Comparison of ENCODE assay signal across 8 cellular contexts in the genomic region with DNA sequence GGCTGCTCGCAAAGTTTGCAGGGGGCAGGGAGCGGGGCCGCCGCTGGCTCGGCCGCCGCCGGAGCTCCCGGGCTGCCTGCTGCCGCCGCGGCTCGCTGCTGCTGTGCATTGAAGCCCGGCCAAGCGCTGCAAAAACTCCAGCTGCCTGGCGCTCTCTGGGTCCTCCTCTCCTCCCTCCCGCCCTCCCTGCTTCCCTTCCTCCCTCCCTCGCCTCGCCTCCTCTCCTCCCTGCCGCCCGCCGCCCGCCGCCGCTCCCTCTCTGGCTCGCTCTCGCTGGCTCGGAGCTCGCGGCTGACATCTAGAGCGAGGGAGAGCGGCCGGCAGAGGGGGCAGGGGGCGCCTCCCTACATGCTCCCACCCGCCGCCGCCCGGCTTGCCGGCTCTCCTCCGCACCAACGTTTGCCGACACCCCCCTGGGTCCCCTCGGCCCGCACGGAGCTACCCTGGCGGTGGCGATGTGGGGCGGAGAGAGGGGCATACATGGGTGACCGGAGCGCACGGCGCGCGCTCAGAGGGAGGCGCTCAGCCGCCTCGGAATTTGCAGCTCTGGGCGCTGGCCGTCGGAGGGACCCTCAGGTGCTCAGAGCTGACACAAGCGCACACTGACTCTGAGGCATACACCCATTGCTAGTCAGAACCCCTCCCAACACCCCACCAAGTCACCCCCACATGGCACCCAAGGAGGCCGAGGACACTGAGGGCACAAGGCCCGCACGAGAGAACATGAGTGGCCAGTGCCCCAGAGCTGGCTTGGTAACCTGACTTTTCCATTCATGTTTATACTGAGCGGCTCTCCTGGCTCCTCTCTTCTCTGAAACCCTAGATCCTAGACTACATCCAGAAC. TPM values are rescaled to one million over a fixed set of nuclear protein-coding genes. Genes with fewer than 3 reads are reported as not detected.
DNase-seq lines count a peak whose midpoint lies in the region; ATAC-seq, FAIRE-seq and TF ChIP-seq lines count a peak whose summit lies in the region.

No MANE protein-coding gene starts in this region.

- H3K27ac Mint-ChIP-seq in activated T-cell treated with anti-CD3 and anti-CD28 coated beads, Interleukin-2, amount 50 U/mL, for 24 hours = no peak overlapping the region

- H3K36me3 ChIP-seq in HepG2 (replicated peaks in 1 of 2; ENCODE audit: control insufficient read depth in 1 of 2, insufficient read depth in 2 of 2, low read length in 2 of 2) (no peaks in the 10 kb centered on the region), stomach smooth muscle (ENCODE audit: control insufficient read depth in 2 of 2, insufficient read depth in 2 of 2, low read length in 2 of 2) (no peaks in the 10 kb centered on the region)

- H3K4me1 Mint-ChIP-seq in activated T-cell treated with anti-CD3 and anti-CD28 coated beads, Interleukin-2, amount 50 U/mL, for 24 hours (ENCODE audit: low read depth) = peaks cover 25% of the 10 kb centered on the region

- intact Hi-C loops in HepG2 (cut with micrococcal nuclease; ENCODE audit: unreplicated experiment) = no loop called here

- H3K27ac ChIP-seq in coronary artery = peak overlapping the region in 1 of 2 donors; percentile 66
- no peak overlapping the region for H3K27ac ChIP-seq in HepG2 (ENCODE audit: extremely low read length, insufficient read depth, low read length)
- H3K27ac ChIP-seq in stomach smooth muscle (ENCODE audit: low read length) = peak overlapping the region; percentile 18

- TF ChIP-seq POLR2A in HepG2 (IDR thresholded peaks at IDR 0.05; ENCODE audit: insufficient read depth in 1 of 2, low read depth in 2 of 2, low read length in 2 of 2) = no peak

- 4% methylated on average over 18 of the region's 65 CpGs for WGBS in HepG2 (ENCODE audit: low lambda C conversion rate)

- no peak for DNase-seq in activated T-cell treated with anti-CD3 and anti-CD28 coated beads, Interleukin-2, amount 50 U/mL, for 24 hours
- DNase-seq in activated T-cell treated with anti-CD3 and anti-CD28 coated beads for 4 hours = no peak
- peak; percentile 7 for DNase-seq in NCI-H774 (lab: John Stamatoyannopoulos, UW)
- no peak for DNase-seq in coronary artery (ENCODE audit: low spot score)
- no peak for DNase-seq in HepG2 (ENCODE audit: low spot score)

- H3K79me2 ChIP-seq in HepG2 (ENCODE audit: insufficient read depth, low read length) = no peaks in the 10 kb centered on the region

- H3K36me3 Mint-ChIP-seq in activated T-cell treated with anti-CD3 and anti-CD28 coated beads, Interleukin-2, amount 50 U/mL, for 24 hours (ENCODE audit: low read depth) = no peaks in the 10 kb centered on the region

- no peaks in the 10 kb centered on the region for H3K4me1 ChIP-seq in HepG2 (ENCODE audit: insufficient read depth, low read length)
- H3K4me1 ChIP-seq in stomach smooth muscle (ENCODE audit: control insufficient read depth, insufficient read depth, low read length) = peaks cover 32% of the 10 kb centered on the region

- no peak for TF ChIP-seq RAD21 in HepG2 (CRISPR knock-in tag; IDR thresholded peaks at IDR 0.05)

- POLR2A ChIA-PET in HepG2 (lab: Yijun Ruan, JAX) = no interaction called here

- ATAC-seq in HepG2 (peak; percentile 52), GM18511 (IDR thresholded peaks at IDR 0.05; ENCODE audit: unreplicated experiment) (no peak), HG02571 (IDR thresholded peaks at IDR 0.05; ENCODE audit: unreplicated experiment) (no peak)

- TF ChIP-seq CTCF in coronary artery (IDR thresholded peaks at IDR 0.05) (no peak), HepG2 (CRISPR knock-in tag; IDR thresholded peaks at IDR 0.05) (0 out of 2 replicates have a peak, but pooled peaks have one; percentile 1)

- H3K9me3 ChIP-seq in HepG2 (ENCODE audit: low read length) (no peaks in the 10 kb centered on the region), stomach smooth muscle (ENCODE audit: control insufficient read depth in 2 of 2, low read length in 2 of 2) (no peaks in the 10 kb centered on the region)

- H3K4me2 ChIP-seq in HepG2 (ENCODE audit: low read depth, low read length) = 0 out of 2 replicates have a peak overlapping the region, but pooled peaks have one; percentile 3

- CTCF ChIA-PET in HepG2 (lab: Yijun Ruan, JAX; ENCODE audit: low intra/inter-chr PET ratio, low total read pairs) = no interaction called here

- H3K4me3 ChIP-seq in coronary artery (peak overlapping the region; percentile 75), HepG2 (replicated peaks in 1 of 3; ENCODE audit: insufficient read depth in 1 of 3, low read depth in 2 of 3, low read length in 3 of 3) (no peak overlapping the region), stomach smooth muscle (ENCODE audit: low read length in 2 of 2) (peak overlapping the region in 1 of 2 donors; percentile 80)

- in situ Hi-C loops in HepG2 (cut with HindIII; ENCODE audit: extremely low pct_ligation_motif_present, low pct_unique_long_range_greater_than_20kb) = loop anchor here (5.0 kb wide), 1 partner anchor 630 kb away; no protein-coding TSS in a partner anchor

- no peak for FAIRE-seq in HepG2 (lab: Jason Lieb, UNC)

- H2AFZ ChIP-seq in HepG2 (ENCODE audit: low read length) = no peak overlapping the region

- no peaks in the 10 kb centered on the region for H4K20me1 ChIP-seq in HepG2 (ENCODE audit: insufficient read depth, low read length)

- TF ChIP-seq EP300 in HepG2 (IDR thresholded peaks at IDR 0.05; ENCODE audit: low read depth in 2 of 2, low read length in 2 of 2) = no peak
- no peak for TF ChIP-seq EP300 in HepG2 (CRISPR knock-in tag; IDR thresholded peaks at IDR 0.05; ENCODE audit: borderline replicate concordance)

- peak overlapping the region; percentile 58 for H3K4me3 Mint-ChIP-seq in activated T-cell treated with anti-CD3 and anti-CD28 coated beads, Interleukin-2, amount 50 U/mL, for 24 hours

- H3K9ac ChIP-seq in HepG2 (ENCODE audit: insufficient read depth, low read depth, low read length) = no peak overlapping the region
- no peak overlapping the region for H3K9ac ChIP-seq in stomach smooth muscle (ENCODE audit: low read length in 2 of 2)

- H3K27me3 ChIP-seq in HepG2 (ENCODE audit: control insufficient read depth in 1 of 2, insufficient read depth in 2 of 2, low read length in 2 of 2) (peaks cover 12 to 59% of the 10 kb centered on the region in 2 experiments), stomach smooth muscle (ENCODE audit: control insufficient read depth in 1 of 2, insufficient read depth in 2 of 2, low read length in 2 of 2) (peaks cover 16 to 19% of the 10 kb centered on the region in 2 donors)

- peaks cover 88% of the 10 kb centered on the region for H3K27me3 Mint-ChIP-seq in activated T-cell treated with anti-CD3 and anti-CD28 coated beads, Interleukin-2, amount 50 U/mL, for 24 hours

- BruUV-seq in HepG2 (replicated peaks; lab: Mats Ljungman, UMichigan) = no TSS peak

- H3K9me3 Mint-ChIP-seq in activated T-cell treated with anti-CD3 and anti-CD28 coated beads, Interleukin-2, amount 50 U/mL, for 24 hours = no peaks in the 10 kb centered on the region

TF ChIP-seq in HepG2, 621 proteins besides CTCF, POLR2A, EP300 and RAD21 (continues in another document):
- TF ChIP-seq MIER3 (CRISPR knock-in tag; IDR thresholded peaks at IDR 0.05; ENCODE audit: borderline replicate concordance) = no peak
- TF ChIP-seq EZH2 (conservative IDR thresholded peaks at IDR 0.05; ENCODE audit: low read depth, low read length) = peak; percentile 53; the same call in 1 of the 2 replicates
- TF ChIP-seq, protein P1, sequence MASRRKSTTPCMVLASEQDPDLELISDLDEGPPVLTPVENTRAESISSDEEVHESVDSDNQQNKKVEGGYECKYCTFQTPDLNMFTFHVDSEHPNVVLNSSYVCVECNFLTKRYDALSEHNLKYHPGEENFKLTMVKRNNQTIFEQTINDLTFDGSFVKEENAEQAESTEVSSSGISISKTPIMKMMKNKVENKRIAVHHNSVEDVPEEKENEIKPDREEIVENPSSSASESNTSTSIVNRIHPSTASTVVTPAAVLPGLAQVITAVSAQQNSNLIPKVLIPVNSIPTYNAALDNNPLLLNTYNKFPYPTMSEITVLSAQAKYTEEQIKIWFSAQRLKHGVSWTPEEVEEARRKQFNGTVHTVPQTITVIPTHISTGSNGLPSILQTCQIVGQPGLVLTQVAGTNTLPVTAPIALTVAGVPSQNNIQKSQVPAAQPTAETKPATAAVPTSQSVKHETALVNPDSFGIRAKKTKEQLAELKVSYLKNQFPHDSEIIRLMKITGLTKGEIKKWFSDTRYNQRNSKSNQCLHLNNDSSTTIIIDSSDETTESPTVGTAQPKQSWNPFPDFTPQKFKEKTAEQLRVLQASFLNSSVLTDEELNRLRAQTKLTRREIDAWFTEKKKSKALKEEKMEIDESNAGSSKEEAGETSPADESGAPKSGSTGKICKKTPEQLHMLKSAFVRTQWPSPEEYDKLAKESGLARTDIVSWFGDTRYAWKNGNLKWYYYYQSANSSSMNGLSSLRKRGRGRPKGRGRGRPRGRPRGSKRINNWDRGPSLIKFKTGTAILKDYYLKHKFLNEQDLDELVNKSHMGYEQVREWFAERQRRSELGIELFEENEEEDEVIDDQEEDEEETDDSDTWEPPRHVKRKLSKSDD (CRISPR knock-in tag; IDR thresholded peaks at IDR 0.05; ENCODE audit: low read depth) = no peak
- TF ChIP-seq ZNF652 (CRISPR knock-in tag; IDR thresholded peaks at IDR 0.05; ENCODE audit: borderline replicate concordance, low read depth) = no peak

RNA-seq across cellular contexts. Expression of a gene that starts 1.2 kb away (rescaled TPM):
- total RNA-seq in HepG2 (2016; rRNA removed; fragmentation: Illumina TruSeq; extraction: Trizol) = 0.01 and 0.04 TPM in 2 replicates
- not detected in 2 replicates for total RNA-seq in HepG2 (2016; cell fraction: cytosol; rRNA removed; fragmentation: Illumina TruSeq; extraction: Trizol; ENCODE audit: low read depth)
- 0.03 and 0.22 TPM in 2 replicates for total RNA-seq in HepG2 (2016; cell fraction: insoluble cytoplasmic fraction; rRNA removed; fragmentation: Illumina TruSeq; extraction: Trizol)
- total RNA-seq in HepG2 (2016; cell fraction: membrane; rRNA removed; fragmentation: Illumina TruSeq; extraction: Trizol) = under 0.01 and 0.03 TPM in 2 replicates
- total RNA-seq in HepG2 (2016; cell fraction: nucleus; rRNA removed; fragmentation: Illumina TruSeq; extraction: Trizol) = 0.03 and 0.06 TPM in 2 replicates
- 0.01 TPM in 1 of 2 replicates, not detected in the other for polyA plus RNA-seq in HepG2 (2011; rRNA removed)
- under 0.01 and 0.01 TPM in 2 replicates for polyA plus RNA-seq in HepG2 (2011; cell fraction: cytosol; rRNA removed)
- polyA plus RNA-seq in HepG2 (2011; cell fraction: nucleus; rRNA removed) = 0.02 TPM in 1 of 2 replicates, not detected in the other
- 0.01 TPM in 1 of 2 replicates, not detected in the other for polyA plus RNA-seq in HepG2 (2012)
- polyA plus RNA-seq in HepG2 (2016; cell fraction: cytosol; fragmentation: Illumina TruSeq; extraction: Trizol; ENCODE audit: low read depth) = 0.01 TPM in 1 of 2 replicates, not detected in the other
- polyA plus RNA-seq in HepG2 (2016; cell fraction: insoluble cytoplasmic fraction; fragmentation: Illumina TruSeq; extraction: Trizol; ENCODE audit: low read depth) = 0.02 TPM in 1 of 2 replicates, not detected in the other
- 0.01 TPM in 1 of 2 replicates, not detected in the other for polyA plus RNA-seq in HepG2 (2016; cell fraction: membrane; fragmentation: Illumina TruSeq; extraction: Trizol; ENCODE audit: low read depth)
- polyA plus RNA-seq in HepG2 (2016; cell fraction: nucleus; fragmentation: Illumina TruSeq; extraction: Trizol; ENCODE audit: insufficient read depth, low read depth) = 0.03 TPM in 1 of 2 replicates, not detected in the other
- polyA minus RNA-seq in HepG2 (2011; rRNA and poly(A)+ RNA removed; ENCODE audit: low replicate concordance) = not detected in 2 replicates
- not detected in 2 replicates for polyA minus RNA-seq in HepG2 (2011; cell fraction: cytosol; rRNA and poly(A)+ RNA removed)
- polyA minus RNA-seq in HepG2 (2011; cell fraction: nucleus; rRNA and poly(A)+ RNA removed) = not detected in 2 replicates
